Comparison of ENCODE assay signal across 21 cellular contexts in genomic region chr5:125874057-125874456, GRCh38.
"Had no signal": no experiment of that assay in that cellular context is flagged by ENCODE, and none has a peak within 500 bp of the region (broad histone marks: within the 10 kb centered on the region; RNA-seq: fewer than 3 reads in every experiment).

No MANE protein-coding gene starts in this region.

- H3K4me3 ChIP-seq: body of pancreas, coronary artery, dorsolateral prefrontal cortex, right lobe of liver, thyroid gland, upper lobe of right lung had no signal

- H3K36me3 ChIP-seq: neutrophil, right lobe of liver, thyroid gland, upper lobe of right lung had no signal

- H3K4me1 ChIP-seq: body of pancreas, right lobe of liver, thyroid gland, upper lobe of right lung had no signal

- H3K27me3 ChIP-seq: body of pancreas, dorsolateral prefrontal cortex, neutrophil, right lobe of liver, thyroid gland, upper lobe of right lung had no signal

- H3K27ac ChIP-seq: body of pancreas, coronary artery, dorsolateral prefrontal cortex, neutrophil, right lobe of liver, thyroid gland, upper lobe of right lung had no signal

- H3K9me3 ChIP-seq: body of pancreas, right lobe of liver, thyroid gland, upper lobe of right lung had no signal

- DNase-seq: activated CD4-positive, alpha-beta T cell treated with anti-CD3 and anti-CD28 coated beads, Interleukin-2, amount 10 ng/mL, durations not matched to agents 24 days and 14 days; activated CD4-positive, CD25-positive, alpha-beta regulatory T cell treated with anti-CD3 and anti-CD28 coated beads, Interleukin-2, amount 50 U/mL, for 72 hours; activated CD8-positive, alpha-beta memory T cell treated with anti-CD3 and anti-CD28 coated beads, Interleukin-2, amount 10 ng/mL, durations not matched to agents 7 days and 5 days; activated CD8-positive, alpha-beta T cell treated with anti-CD3 and anti-CD28 coated beads, Interleukin-2, amount 10 ng/mL, durations not matched to agents 7 days and 5 days; activated naive CD4-positive, alpha-beta T cell treated with Interleukin-2 at 50 U/mL for 16 hours; activated T-cell treated with anti-CD3 and anti-CD28 coated beads, Interleukin-2, amount 50 U/mL, for 48 hours; anterior cingulate cortex; body of pancreas; dorsolateral prefrontal cortex; effector memory CD4-positive, alpha-beta T cell; left ventricle myocardium superior; naive B cell; nephron progenitor cell; right lobe of liver; small intestine; stimulated activated CD4-positive, alpha-beta T cell treated with anti-CD3 and anti-CD28 coated beads, Interleukin-4, amount 100 ng/mL, for 24 hours; substantia nigra; thyroid gland; upper lobe of right lung had no signal
